In the genomic region with DNA sequence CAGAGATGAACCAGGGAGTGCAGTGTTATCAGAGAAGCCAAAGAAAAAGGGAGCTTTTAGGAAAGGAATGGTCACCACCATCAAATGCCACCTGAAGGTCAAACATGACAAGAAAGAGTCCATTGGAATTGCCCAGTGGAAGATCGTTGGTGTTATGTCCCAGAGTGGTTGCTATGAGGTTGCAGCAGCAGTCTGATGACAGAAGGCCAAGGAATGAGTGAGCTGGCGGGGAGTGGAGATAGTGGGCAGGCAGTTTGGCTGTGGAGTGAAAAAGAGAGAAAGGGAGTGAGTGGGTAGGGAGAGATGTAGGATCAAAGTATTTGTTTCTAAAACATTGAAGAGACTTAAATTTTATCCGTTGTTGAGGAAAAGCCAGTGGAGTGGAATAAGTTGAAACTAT, we compare ENCODE assay signal across 29 cellular contexts.
"Had no signal": no experiment of that assay in that cellular context is flagged by ENCODE, and none has a peak within 500 bp of the region (broad histone marks: within the 10 kb centered on the region; RNA-seq: fewer than 3 reads in every experiment).

No MANE protein-coding gene starts in this region.

- H3K36me3 ChIP-seq: breast epithelium, esophagus muscularis mucosa, gastrocnemius medialis, left ventricle myocardium inferior, stomach, suprapubic skin, tibial artery, upper lobe of right lung had no signal

- H3K9ac ChIP-seq: parathyroid adenoma had no signal

- H3K4me3 Mint-ChIP-seq: activated CD8-positive, alpha-beta T cell treated with anti-CD3 and anti-CD28 coated beads for 36 hours; activated naive CD4-positive, alpha-beta T cell treated with anti-CD3 and anti-CD28 coated beads, Interleukin-2, amount 50 U/mL, for 24 hours; activated naive CD8-positive, alpha-beta T cell treated with anti-CD3 and anti-CD28 coated beads, Interleukin-2, amount 50 U/mL, for 24 hours; activated T-cell treated with anti-CD3 and anti-CD28 coated beads, Interleukin-2, amount 50 U/mL, for 4 hours; activated T-helper 17 cell treated with anti-CD3 and anti-CD28 coated beads, Interleukin-2, amount 50 U/mL, for 72 hours; endodermal cell; naive B cell; nephron progenitor cell; stimulated activated naive B cell treated with anti-CD40 and anti-IgM and Interleukin-4, amounts not matched to agents 10 μg/mL and 1 μg/mL and 100 μg/mL, for 72 hours had no signal

- H3K79me2 ChIP-seq: parathyroid adenoma had no signal

- H3K36me3 Mint-ChIP-seq: stimulated activated naive B cell treated with anti-CD40 and anti-IgM and Interleukin-4, amounts not matched to agents 10 μg/mL and 1 μg/mL and 100 μg/mL, for 72 hours had no signal

- H3K27ac Mint-ChIP-seq: activated CD8-positive, alpha-beta T cell treated with anti-CD3 and anti-CD28 coated beads for 36 hours; activated naive CD4-positive, alpha-beta T cell treated with anti-CD3 and anti-CD28 coated beads, Interleukin-2, amount 50 U/mL, for 24 hours; activated naive CD8-positive, alpha-beta T cell treated with anti-CD3 and anti-CD28 coated beads, Interleukin-2, amount 50 U/mL, for 24 hours; activated T-helper 17 cell treated with anti-CD3 and anti-CD28 coated beads, Interleukin-2, amount 50 U/mL, for 72 hours; endodermal cell; naive B cell; nephron progenitor cell; stimulated activated naive B cell treated with anti-CD40 and anti-IgM and Interleukin-4, amounts not matched to agents 10 μg/mL and 1 μg/mL and 100 μg/mL, for 72 hours had no signal

- ATAC-seq: activated CD4-positive, CD25-positive, alpha-beta regulatory T cell treated with anti-CD3 and anti-CD28 coated beads, Interleukin-2, amount 50 U/mL, for 24 hours; activated CD8-positive, alpha-beta T cell treated with anti-CD3 and anti-CD28 coated beads for 36 hours; activated naive CD8-positive, alpha-beta T cell treated with anti-CD3 and anti-CD28 coated beads, Interleukin-2, amount 50 U/mL, for 24 hours; activated T-cell treated with anti-CD3 and anti-CD28 coated beads, Interleukin-2, amount 50 U/mL, for 4 hours; activated T-helper 17 cell treated with anti-CD3 and anti-CD28 coated beads, Interleukin-2, amount 50 U/mL, for 72 hours; gastrocnemius medialis; psoas muscle; stimulated activated naive B cell treated with anti-CD40 and anti-IgM and Interleukin-4, amounts not matched to agents 10 μg/mL and 1 μg/mL and 100 μg/mL, for 72 hours; upper lobe of right lung had no signal

- H3K9me3 Mint-ChIP-seq: activated naive CD4-positive, alpha-beta T cell treated with anti-CD3 and anti-CD28 coated beads, Interleukin-2, amount 50 U/mL, for 24 hours had no signal

- H3K27me3 Mint-ChIP-seq: activated CD8-positive, alpha-beta T cell treated with anti-CD3 and anti-CD28 coated beads for 36 hours; activated naive CD8-positive, alpha-beta T cell treated with anti-CD3 and anti-CD28 coated beads, Interleukin-2, amount 50 U/mL, for 24 hours had no signal

- H3K27me3 ChIP-seq: breast epithelium, esophagus muscularis mucosa, gastrocnemius medialis, stomach, suprapubic skin, tibial artery, upper lobe of right lung had no signal

- H2AFZ ChIP-seq: parathyroid adenoma had no signal

- H3K4me1 ChIP-seq: breast epithelium, gastrocnemius medialis, left ventricle myocardium inferior, parathyroid adenoma, psoas muscle, suprapubic skin had no signal

- H3K27ac ChIP-seq: breast epithelium, gastrocnemius medialis, left ventricle myocardium inferior, parathyroid adenoma, psoas muscle, stomach, suprapubic skin, tibial artery, upper lobe of right lung, VCaP had no signal

- DNase-seq: activated CD4-positive, alpha-beta T cell treated with anti-CD3 and anti-CD28 coated beads, Interleukin-2, amount 50 U/mL, for 1 hour; activated CD8-positive, alpha-beta T cell treated with anti-CD3 and anti-CD28 coated beads for 36 hours; activated naive CD8-positive, alpha-beta T cell treated with anti-CD3 and anti-CD28 coated beads, Interleukin-2, amount 50 U/mL, for 24 hours; activated T-cell treated with anti-CD3 and anti-CD28 coated beads, Interleukin-2, amount 50 U/mL, for 4 hours; amygdala; central memory CD4-positive, alpha-beta T cell; endodermal cell; gastrocnemius medialis; glutamatergic neuron; islet precursor cell; left ventricle myocardium inferior; naive B cell; nephron progenitor cell; psoas muscle; stimulated activated CD4-positive, alpha-beta T cell treated with anti-CD3 and anti-CD28 coated beads, Interleukin-15, amount 100 ng/mL, for 24 hours; stimulated activated CD4-positive, alpha-beta T cell treated with anti-CD3 and anti-CD28 coated beads, Interleukin-2, amount 100 ng/mL, for 24 hours; stimulated activated naive B cell treated with anti-CD40 and anti-IgM and Interleukin-4, amounts not matched to agents 10 μg/mL and 1 μg/mL and 100 μg/mL, for 72 hours; stomach; tibial artery; upper lobe of right lung had no signal

- H3K4me1 Mint-ChIP-seq: activated naive CD4-positive, alpha-beta T cell treated with anti-CD3 and anti-CD28 coated beads, Interleukin-2, amount 50 U/mL, for 24 hours; activated naive CD8-positive, alpha-beta T cell treated with anti-CD3 and anti-CD28 coated beads, Interleukin-2, amount 50 U/mL, for 24 hours; activated T-helper 17 cell treated with anti-CD3 and anti-CD28 coated beads, Interleukin-2, amount 50 U/mL, for 72 hours; endodermal cell; naive B cell; nephron progenitor cell; stimulated activated naive B cell treated with anti-CD40 and anti-IgM and Interleukin-4, amounts not matched to agents 10 μg/mL and 1 μg/mL and 100 μg/mL, for 72 hours had no signal

- H3K4me3 ChIP-seq: breast epithelium, esophagus muscularis mucosa, gastrocnemius medialis, left ventricle myocardium inferior, lung, psoas muscle, stomach, suprapubic skin, tibial artery, upper lobe of right lung had no signal
